In genomic region chr6:117555882-117556498, GRCh38 we compare ENCODE assay signal across 8 cellular contexts. TPM values are rescaled to one million over a fixed set of nuclear protein-coding genes. Genes with fewer than 3 reads are reported as not detected.
DNase-seq lines count a peak whose midpoint lies in the region; ATAC-seq, FAIRE-seq and TF ChIP-seq lines count a peak whose summit lies in the region.

No MANE protein-coding gene starts in this region.

- POLR2A ChIA-PET in AG04450 (lab: Yijun Ruan, JAX), result interaction anchor here (1.1 kb wide), 1 partner anchor 106 kb away, joined by 5 read pairs; no protein-coding TSS in a partner anchor

- peaks cover 2% of the 10 kb centered on the region for H3K27me3 Mint-ChIP-seq in activated naive CD4-positive, alpha-beta T cell treated with anti-CD3 and anti-CD28 coated beads for 36 hours (ENCODE audit: low read depth)

- FAIRE-seq in GM19239 (lab: Jason Lieb, UNC), result peak; percentile 76

- peak in 1 of 2 donors; percentile 18 for ATAC-seq in right cardiac atrium
- ATAC-seq in GM21619 (IDR thresholded peaks at IDR 0.05; ENCODE audit: unreplicated experiment), result no peak

- intact Hi-C loops in activated naive CD4-positive, alpha-beta T cell treated with anti-CD3 and anti-CD28 coated beads for 36 hours (cut with micrococcal nuclease), result loop anchor here (1.0 to 5.0 kb wide), 7 partner anchors 49 to 584 kb away; no protein-coding TSS in a partner anchor
- intact Hi-C loops in right cardiac atrium (cut with DNase I), result loop anchor here (2.0 to 10.0 kb wide), 5 partner anchors 79 to 211 kb away; no protein-coding TSS in a partner anchor

- DNase-seq in AG04450 (ENCODE audit: low read depth, low spot score) (no peak), GM19239 (ENCODE audit: insufficient read length, low spot score) (no peak), RKO (ENCODE audit: low spot score) (peak; percentile 8), right cardiac atrium (peak in 2 of 3 donors; percentile 16 to 43), H7 (no peak)
- DNase-seq in activated naive CD4-positive, alpha-beta T cell treated with anti-CD3 and anti-CD28 coated beads for 36 hours, result peak; percentile 78
- peak; percentile 22 to 67 for DNase-seq in stimulated activated CD4-positive, alpha-beta T cell treated with anti-CD3 and anti-CD28 coated beads, Interleukin-1b, Interleukin-23, amount 100 ng/mL, for 4 hours (ENCODE audit: low read depth in 2 of 2)

- CTCF ChIA-PET in AG04450 (lab: Charles Lee), result interaction anchor here (0.5 to 9.6 kb wide), 31 partner anchors 10 to 305 kb away, joined by 3 to 197 read pairs (median 4); partner anchors contain the start of gene DCBLD1
- CTCF ChIA-PET in activated naive CD4-positive, alpha-beta T cell treated with anti-CD3 and anti-CD28 coated beads for 36 hours (lab: Charles Lee), result interaction anchor here (0.6 to 6.5 kb wide), 17 partner anchors 10 to 212 kb away, joined by 3 to 83 read pairs (median 4); partner anchors contain the start of gene ROS1

- no peaks in the 10 kb centered on the region for H3K36me3 Mint-ChIP-seq in activated naive CD4-positive, alpha-beta T cell treated with anti-CD3 and anti-CD28 coated beads for 36 hours (ENCODE audit: low read depth)

- no peak overlapping the region for H3K4me3 Mint-ChIP-seq in activated naive CD4-positive, alpha-beta T cell treated with anti-CD3 and anti-CD28 coated beads for 36 hours

- H3K4me1 ChIP-seq in right cardiac atrium (ENCODE audit: control insufficient read depth, insufficient read depth, low read length), result no peaks in the 10 kb centered on the region

- WGBS in right cardiac atrium, result 17% methylated on average over 5 of the region's 5 CpGs

- H3K4me3 ChIP-seq in AG04450 (ENCODE audit: low read depth, low read length), result no peak overlapping the region
- H3K4me3 ChIP-seq in right cardiac atrium (ENCODE audit: low read length), result no peak overlapping the region
- no peak overlapping the region for H3K4me3 ChIP-seq in H7 (ENCODE audit: insufficient read depth, low read depth, low read length)

- no peak overlapping the region for H3K27ac Mint-ChIP-seq in activated naive CD4-positive, alpha-beta T cell treated with anti-CD3 and anti-CD28 coated beads for 36 hours

- no peak overlapping the region for H3K27ac ChIP-seq in AG04450 (ENCODE audit: low read depth, low read length)
- H3K27ac ChIP-seq in right cardiac atrium (ENCODE audit: low read length), result no peak overlapping the region

- peaks cover under 1% of the 10 kb centered on the region for H3K4me1 Mint-ChIP-seq in activated naive CD4-positive, alpha-beta T cell treated with anti-CD3 and anti-CD28 coated beads for 36 hours (ENCODE audit: low read depth)

- H3K27me3 ChIP-seq in AG04450 (ENCODE audit: control insufficient read depth, insufficient read depth, low read length), result no peaks in the 10 kb centered on the region
- H3K27me3 ChIP-seq in right cardiac atrium (ENCODE audit: control insufficient read depth, insufficient read depth), result no peaks in the 10 kb centered on the region
- H3K27me3 ChIP-seq in H7 (ENCODE audit: control insufficient read depth, insufficient read depth, low read length), result no peaks in the 10 kb centered on the region

- peak; percentile 77 for TF ChIP-seq CTCF in AG04450 (IDR thresholded peaks at IDR 0.05; ENCODE audit: low read depth, low read length)

- no peaks in the 10 kb centered on the region for H3K9me3 Mint-ChIP-seq in activated naive CD4-positive, alpha-beta T cell treated with anti-CD3 and anti-CD28 coated beads for 36 hours

- H3K9me3 ChIP-seq in AG04450 (ENCODE audit: control insufficient read depth, insufficient read depth, low read length) (no peaks in the 10 kb centered on the region), right cardiac atrium (ENCODE audit: control insufficient read depth, low read length) (no peaks in the 10 kb centered on the region)

- no peaks in the 10 kb centered on the region; the same call in 1 of the 2 replicates for H3K36me3 ChIP-seq in H7 (replicated peaks; ENCODE audit: control insufficient read depth, insufficient read depth, low read length)

RNA-seq across cellular contexts. Expression of gene GOPC, which starts 46.3 kb away (rescaled TPM):
- 25.0 and 37.8 TPM in 2 replicates for polyA plus RNA-seq in AG04450 (2011; rRNA removed)
- 12.3 and 21.9 TPM in 2 replicates for polyA minus RNA-seq in AG04450 (2011; rRNA and poly(A)+ RNA removed)
- total RNA-seq in activated naive CD4-positive, alpha-beta T cell treated with anti-CD3 and anti-CD28 coated beads for 36 hours, result 1 to 10 TPM; 7.2 to 7.5 TPM
- 10 to 100 TPM; 23.4 to 28.9 (median 26.0) TPM for total RNA-seq in right cardiac atrium
- 17.2 TPM for polyA plus RNA-seq in right cardiac atrium
- 17.0 and 19.6 TPM in 2 replicates for total RNA-seq in H7 (2014; rRNA removed; shearing (Covaris generic))

Comparison
In these comparisons a context has a peak if more than half of its experiments do, and no peak if none do; other contexts are left out.
1. DNase-seq: peak in RKO (single experiment), activated naive CD4-positive, alpha-beta T cell treated with anti-CD3 and anti-CD28 coated beads for 36 hours (single experiment), right cardiac atrium (2 of 3) and stimulated activated CD4-positive, alpha-beta T cell treated with anti-CD3 and anti-CD28 coated beads, Interleukin-1b, Interleukin-23, amount 100 ng/mL, for 4 hours (2 of 2); none in AG04450 (single experiment), GM19239 (single experiment) and H7 (single experiment).